9 cellular contexts compared by ENCODE assay signal in genomic region chr1:8671313-8671917, GRCh38.
DNase-seq lines count a peak whose midpoint lies in the region; ATAC-seq and TF ChIP-seq lines count a peak whose summit lies in the region.
"Had no signal": no experiment of that assay in that cellular context is flagged by ENCODE, and none has a peak within 500 bp of the region (broad histone marks: within the 10 kb centered on the region; RNA-seq: fewer than 3 reads in every experiment).

No MANE protein-coding gene starts in this region.

- intact Hi-C loops in adrenal gland (cut with DNase I) (loop anchor here in 1 of 2 donors (5.0 kb wide), 1 partner anchor 104 kb away; no protein-coding TSS in a partner anchor), sigmoid colon (cut with DNase I) (loop anchor here (1.0 to 5.0 kb wide), 2 partner anchors 56 to 110 kb away; no protein-coding TSS in a partner anchor)

- TF ChIP-seq CTCF in adrenal gland (IDR thresholded peaks at IDR 0.05), result peak; percentile 69 to 86 (median 82)
- peak; percentile 81 to 90 for TF ChIP-seq CTCF in right atrium auricular region (IDR thresholded peaks at IDR 0.05)
- peak; percentile 44 to 87 (median 76) for TF ChIP-seq CTCF in sigmoid colon (IDR thresholded peaks at IDR 0.05)

- H3K27ac Mint-ChIP-seq in activated naive CD4-positive, alpha-beta T cell treated with anti-CD3 and anti-CD28 coated beads, Interleukin-2, amount 50 U/mL, for 72 hours, result no peak overlapping the region
- H3K27ac Mint-ChIP-seq: dendritic cell treated with granulocyte-macrophage colony-stimulating factor and Interleukin-4, amounts not matched to agents 40 ng/mL and 50 ng/mL, for 4 days had no signal

- H3K27me3 ChIP-seq in adrenal gland, result no peaks in the 10 kb centered on the region
- H3K27me3 ChIP-seq in right atrium auricular region, result no peaks in the 10 kb centered on the region
- no peaks in the 10 kb centered on the region for H3K27me3 ChIP-seq in sigmoid colon

- ATAC-seq in activated naive CD4-positive, alpha-beta T cell treated with anti-CD3 and anti-CD28 coated beads, Interleukin-2, amount 50 U/mL, for 72 hours, result no peak
- ATAC-seq in HG02884 (IDR thresholded peaks at IDR 0.05; ENCODE audit: unreplicated experiment) (no peak), HG03442 (IDR thresholded peaks at IDR 0.05; ENCODE audit: unreplicated experiment) (no peak)

- peak; percentile 14 for DNase-seq in activated naive CD4-positive, alpha-beta T cell treated with Interleukin-2 at 50 U/mL for 16 hours
- no peak for DNase-seq in activated naive CD4-positive, alpha-beta T cell treated with anti-CD3 and anti-CD28 coated beads, Interleukin-2, amount 50 U/mL, for 72 hours (ENCODE audit: low spot score in 2 of 2)
- DNase-seq in NCI-H1694 treated with DMSO at 0.1 percent for 48 hours (lab: John Stamatoyannopoulos, UW) (peak; percentile 36), adrenal gland (peak in 6 of 7 donors; percentile 39 to 74 (median 58)), right atrium auricular region (ENCODE audit: low spot score) (no peak), sigmoid colon (peak; percentile 81)

- H3K36me3 Mint-ChIP-seq in activated naive CD4-positive, alpha-beta T cell treated with anti-CD3 and anti-CD28 coated beads, Interleukin-2, amount 50 U/mL, for 72 hours, result no peaks in the 10 kb centered on the region

- H3K27ac ChIP-seq in adrenal gland, result no peak overlapping the region
- H3K27ac ChIP-seq in right atrium auricular region, result peak overlapping the region in 1 of 2 donors; percentile 64
- peak overlapping the region in 2 of 4 donors; percentile 46 to 51 for H3K27ac ChIP-seq in sigmoid colon

- H3K4me1 ChIP-seq in adrenal gland (replicated peaks in 1 of 2) (peaks cover 9 to 53% of the 10 kb centered on the region in 2 donors), right atrium auricular region (peaks cover 0 to 43% of the 10 kb centered on the region in 2 donors), sigmoid colon (peaks cover 0 to 65% (median 51%) of the 10 kb centered on the region in 4 donors)

- TF ChIP-seq EP300 in sigmoid colon (IDR thresholded peaks at IDR 0.05), result no peak

- H3K36me3 ChIP-seq in adrenal gland (replicated peaks in 1 of 2) (no peaks in the 10 kb centered on the region), right atrium auricular region (no peaks in the 10 kb centered on the region), sigmoid colon (no peaks in the 10 kb centered on the region)

- no peaks in the 10 kb centered on the region for H3K9me3 Mint-ChIP-seq in activated naive CD4-positive, alpha-beta T cell treated with anti-CD3 and anti-CD28 coated beads, Interleukin-2, amount 50 U/mL, for 72 hours
- H3K9me3 Mint-ChIP-seq: dendritic cell treated with granulocyte-macrophage colony-stimulating factor and Interleukin-4, amounts not matched to agents 40 ng/mL and 50 ng/mL, for 4 days had no signal

- no peaks in the 10 kb centered on the region for H3K9me3 ChIP-seq in adrenal gland (replicated peaks in 1 of 3)
- no peaks in the 10 kb centered on the region for H3K9me3 ChIP-seq in right atrium auricular region
- H3K9me3 ChIP-seq in sigmoid colon, result no peaks in the 10 kb centered on the region

- 22 to 30% (median 26%) methylated on average over 8 of the region's 8 CpGs for WGBS in adrenal gland, 4 donors
- WGBS in sigmoid colon, 2 donors, result 40 to 41% methylated on average over 8 of the region's 8 CpGs

- TF ChIP-seq POLR2A in adrenal gland (IDR thresholded peaks at IDR 0.05) (no peak), sigmoid colon (IDR thresholded peaks at IDR 0.05) (no peak)

- H3K4me3 ChIP-seq in adrenal gland (no peak overlapping the region), right atrium auricular region (peak overlapping the region in 1 of 2 donors; percentile 10), sigmoid colon (no peak overlapping the region)

Comparison
In these comparisons a context has a peak if more than half of its experiments do, and no peak if none do; other contexts are left out.
1. DNase-seq: peak in activated naive CD4-positive, alpha-beta T cell treated with Interleukin-2 at 50 U/mL for 16 hours (single experiment), NCI-H1694 treated with DMSO at 0.1 percent for 48 hours (single experiment), adrenal gland (6 of 7) and sigmoid colon (single experiment); none in activated naive CD4-positive, alpha-beta T cell treated with anti-CD3 and anti-CD28 coated beads, Interleukin-2, amount 50 U/mL, for 72 hours (0 of 2) and right atrium auricular region (single experiment).
2. Peak in every context shown above with its lines, with median percentiles within 50 percentile points of each other: CTCF ChIP-seq.